In the genomic region with DNA sequence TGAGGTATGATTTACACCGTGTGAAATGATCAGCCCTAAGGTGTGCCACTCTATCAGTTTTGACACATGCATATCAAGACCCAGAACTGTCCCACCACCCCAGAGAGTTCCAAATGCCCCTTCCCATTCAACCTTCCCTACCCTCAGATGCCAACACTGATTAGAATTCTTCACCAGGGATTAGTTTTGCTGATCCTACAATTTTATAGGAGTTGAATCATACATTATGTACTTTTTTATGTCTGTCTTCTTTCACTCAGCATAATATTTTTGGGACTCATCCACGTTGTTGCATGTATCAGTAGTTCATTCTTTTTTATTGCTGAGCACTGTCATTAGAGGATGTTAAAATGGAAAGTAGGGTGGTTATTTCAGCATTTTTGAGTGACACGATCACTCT, we compare ENCODE assay signal across 7 cellular contexts.
"Had no signal": no experiment of that assay in that cellular context is flagged by ENCODE, and none has a peak within 500 bp of the region (broad histone marks: within the 10 kb centered on the region; RNA-seq: fewer than 3 reads in every experiment).

No MANE protein-coding gene starts in this region.

- H3K9ac ChIP-seq: KMS-11 had no signal

- H3K27ac ChIP-seq: HL-60, KMS-11 had no signal

- H3K4me3 Mint-ChIP-seq: IgD-negative memory B cell had no signal

- H3K4me2 ChIP-seq: KMS-11 had no signal

- FAIRE-seq: HTR-8/SVneo had no signal

- DNase-seq: Karpas-422, KBM-7, KG1 had no signal

- H3K27ac Mint-ChIP-seq: IgD-negative memory B cell had no signal

- H3K4me1 Mint-ChIP-seq: IgD-negative memory B cell had no signal

- H3K36me3 Mint-ChIP-seq: IgD-negative memory B cell had no signal
